In the genomic region with DNA sequence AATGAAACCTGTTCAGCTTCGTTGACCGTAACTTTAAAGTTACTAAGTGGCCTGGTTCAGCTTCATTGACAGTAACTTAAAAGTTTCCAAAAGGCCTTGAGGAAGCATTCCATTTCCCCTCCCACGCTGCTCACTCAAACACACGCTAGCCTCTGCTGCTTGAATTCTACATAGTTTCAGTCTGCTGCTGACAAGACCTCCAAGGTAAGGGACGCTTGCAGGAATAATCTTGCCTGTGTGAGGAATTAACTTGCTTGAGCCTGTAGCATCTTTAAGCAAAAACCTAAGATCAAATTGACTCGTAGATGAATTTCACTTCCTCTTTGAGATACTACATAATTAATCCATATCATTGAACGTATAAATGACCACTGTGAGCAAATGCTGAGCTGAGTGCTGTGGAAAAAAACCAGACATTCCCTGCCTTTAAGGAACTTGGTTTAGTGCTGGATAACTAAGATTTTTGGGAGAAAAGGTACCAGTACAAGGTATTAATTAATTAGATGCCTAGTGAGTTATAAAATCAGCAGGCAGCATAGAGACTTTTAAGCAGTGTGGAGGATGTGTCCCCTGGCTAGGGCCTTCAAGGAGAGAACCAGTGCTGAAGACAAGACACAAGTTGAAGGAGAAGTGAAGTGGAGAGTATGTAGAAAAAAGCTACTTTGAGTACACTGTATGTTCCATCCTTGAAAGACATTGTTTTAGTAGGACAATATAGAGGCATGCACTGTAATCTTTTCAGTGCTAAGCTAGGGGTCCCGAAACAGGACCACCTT, we compare ENCODE assay signal across 9 cellular contexts. TPM values are rescaled to one million over a fixed set of nuclear protein-coding genes. Genes with fewer than 3 reads are reported as not detected.
A peak's percentile ranks its signal among the peaks of the same experiment; 100 is the strongest.
DNase-seq lines count a peak whose midpoint lies in the region; ATAC-seq and TF ChIP-seq lines count a peak whose summit lies in the region.
"Had no signal": no experiment of that assay in that cellular context is flagged by ENCODE, and none has a peak within 500 bp of the region (broad histone marks: within the 10 kb centered on the region; RNA-seq: fewer than 3 reads in every experiment).

No MANE protein-coding gene starts in this region.

- peak; percentile 77 for ATAC-seq in GM18517 (IDR thresholded peaks at IDR 0.05; ENCODE audit: unreplicated experiment)
- peak; percentile 81 for ATAC-seq in HG02610 (IDR thresholded peaks at IDR 0.05; ENCODE audit: unreplicated experiment)
- ATAC-seq in T-helper 17 cell, result no peak
- ATAC-seq: upper lobe of right lung had no signal

- H3K9me3 Mint-ChIP-seq in nephron progenitor cell, result no peaks in the 10 kb centered on the region
- H3K9me3 Mint-ChIP-seq in activated T-helper 2 cell treated with anti-CD3 and anti-CD28 coated beads, Interferon-gamma antibody, Interleukin-2, Interleukin-4, amounts not matched to agents 10 μg/mL and 5 μg/mL and 100 μg/mL, durations not matched to agents 14 hours and 24 hours and 36 hours, result no peaks in the 10 kb centered on the region

- no peak for TF ChIP-seq CTCF in nephron progenitor cell (IDR thresholded peaks at IDR 0.05)

- H3K27ac Mint-ChIP-seq in T-helper 17 cell (peak overlapping the region; percentile 34), nephron progenitor cell (peak overlapping the region; percentile 51)
- H3K27ac Mint-ChIP-seq in activated T-helper 2 cell treated with anti-CD3 and anti-CD28 coated beads, Interferon-gamma antibody, Interleukin-2, Interleukin-4, amounts not matched to agents 10 μg/mL and 5 μg/mL and 100 μg/mL, durations not matched to agents 14 hours and 24 hours and 36 hours, result no peak overlapping the region

- peaks cover 17% of the 10 kb centered on the region for H3K4me1 Mint-ChIP-seq in T-helper 17 cell
- H3K4me1 Mint-ChIP-seq in nephron progenitor cell, result peaks cover 27% of the 10 kb centered on the region
- H3K4me1 Mint-ChIP-seq in activated T-helper 2 cell treated with anti-CD3 and anti-CD28 coated beads, Interferon-gamma antibody, Interleukin-2, Interleukin-4, amounts not matched to agents 10 μg/mL and 5 μg/mL and 100 μg/mL, durations not matched to agents 14 hours and 24 hours and 36 hours (ENCODE audit: low read depth), result peaks cover 5% of the 10 kb centered on the region

- no peaks in the 10 kb centered on the region for H3K9me3 ChIP-seq in T-helper 17 cell (ENCODE audit: control insufficient read depth, low read length, poor library complexity, severe bottlenecking)
- H3K9me3 ChIP-seq: upper lobe of right lung had no signal

- no peak for DNase-seq in T-helper 17 cell
- peak; percentile 19 for DNase-seq in nephron progenitor cell
- DNase-seq in epidermal melanocyte (ENCODE audit: insufficient read length, low spot score), result no peak
- DNase-seq in activated T-helper 2 cell treated with anti-CD3 and anti-CD28 coated beads, Interferon-gamma antibody, Interleukin-2, Interleukin-4, amounts not matched to agents 10 μg/mL and 5 μg/mL and 100 μg/mL, durations not matched to agents 14 hours and 24 hours and 36 hours (ENCODE audit: low spot score), result no peak
- no peak for DNase-seq in SIG-M5 (lab: John Stamatoyannopoulos, UW)
- no peak for DNase-seq in T-helper 1 cell
- DNase-seq: upper lobe of right lung had no signal

- H3K4me3 Mint-ChIP-seq in T-helper 17 cell (no peak overlapping the region), nephron progenitor cell (peak overlapping the region; percentile 39)
- H3K4me3 Mint-ChIP-seq in activated T-helper 2 cell treated with anti-CD3 and anti-CD28 coated beads, Interferon-gamma antibody, Interleukin-2, Interleukin-4, amounts not matched to agents 10 μg/mL and 5 μg/mL and 100 μg/mL, durations not matched to agents 14 hours and 24 hours and 36 hours (ENCODE audit: low read depth), result no peak overlapping the region

- intact Hi-C loops in activated T-helper 2 cell treated with anti-CD3 and anti-CD28 coated beads, Interferon-gamma antibody, Interleukin-2, Interleukin-4, amounts not matched to agents 10 μg/mL and 5 μg/mL and 100 μg/mL, durations not matched to agents 14 hours and 24 hours and 36 hours (cut with micrococcal nuclease), result no loop called here

- peaks cover 11% of the 10 kb centered on the region for H3K36me3 Mint-ChIP-seq in T-helper 17 cell (ENCODE audit: low read depth)
- peaks cover 13% of the 10 kb centered on the region for H3K36me3 Mint-ChIP-seq in nephron progenitor cell (ENCODE audit: low read depth)
- H3K36me3 Mint-ChIP-seq in activated T-helper 2 cell treated with anti-CD3 and anti-CD28 coated beads, Interferon-gamma antibody, Interleukin-2, Interleukin-4, amounts not matched to agents 10 μg/mL and 5 μg/mL and 100 μg/mL, durations not matched to agents 14 hours and 24 hours and 36 hours (ENCODE audit: low read depth), result peaks cover 11% of the 10 kb centered on the region

- H3K27me3 Mint-ChIP-seq in T-helper 17 cell (no peaks in the 10 kb centered on the region), nephron progenitor cell (ENCODE audit: low read depth, poor library complexity) (peaks cover 20% of the 10 kb centered on the region)
- H3K27me3 Mint-ChIP-seq in activated T-helper 2 cell treated with anti-CD3 and anti-CD28 coated beads, Interferon-gamma antibody, Interleukin-2, Interleukin-4, amounts not matched to agents 10 μg/mL and 5 μg/mL and 100 μg/mL, durations not matched to agents 14 hours and 24 hours and 36 hours (ENCODE audit: low read depth), result no peaks in the 10 kb centered on the region

RNA-seq across cellular contexts. Expression of a gene that starts 39.2 kb away (rescaled TPM):
- 10 to 100 TPM in 1 of 2 donors, 1 to 10 TPM in 1; 8.3 to 11.7 TPM for total RNA-seq in T-helper 17 cell
- total RNA-seq in activated T-helper 2 cell treated with anti-CD3 and anti-CD28 coated beads, Interferon-gamma antibody, Interleukin-2, Interleukin-4, amounts not matched to agents 10 μg/mL and 5 μg/mL and 100 μg/mL, durations not matched to agents 14 hours and 24 hours and 36 hours, result 8.4 and 8.8 TPM in 2 replicates
